In the genomic region with DNA sequence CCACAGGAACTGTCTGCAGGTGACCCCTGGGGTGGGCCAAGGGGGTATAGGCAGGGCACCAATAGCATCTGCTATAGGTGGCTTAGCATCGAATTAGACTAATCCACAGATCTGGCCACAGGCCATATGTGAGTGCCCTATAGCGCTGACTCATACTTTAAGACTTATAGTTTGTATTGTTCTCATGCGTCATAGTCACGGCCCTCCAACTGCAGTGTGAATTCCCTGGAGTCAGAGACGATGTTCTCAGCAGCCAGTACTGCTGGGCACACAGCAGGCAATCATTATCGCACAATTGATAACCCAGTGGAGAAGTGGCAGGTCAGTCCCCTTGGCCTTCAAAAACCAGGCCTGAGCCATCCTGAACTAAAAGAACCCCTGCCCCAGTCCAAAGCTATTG, we compare ENCODE assay signal across 22 cellular contexts. TPM values are rescaled to one million over a fixed set of nuclear protein-coding genes. Genes with fewer than 3 reads are reported as not detected.
DNase-seq lines count a peak whose midpoint lies in the region; ATAC-seq and TF ChIP-seq lines count a peak whose summit lies in the region.
"Had no signal": no experiment of that assay in that cellular context is flagged by ENCODE, and none has a peak within 500 bp of the region (broad histone marks: within the 10 kb centered on the region; RNA-seq: fewer than 3 reads in every experiment).

No MANE protein-coding gene starts in this region.

- H2BK20ac ChIP-seq in IMR-90 (ENCODE audit: low read depth, low read length), result no peak overlapping the region

- H4K20me1 ChIP-seq in IMR-90 (ENCODE audit: insufficient read depth, low read length), result no peaks in the 10 kb centered on the region

- intact Hi-C loops in IMR-90 (cut with micrococcal nuclease), result no loop called here
- intact Hi-C loops in activated T-helper 1 cell treated with anti-CD3 and anti-CD28 coated beads, Interleukin-12 subunit alpha, Interleukin-12 subunit beta, Interleukin-2, Interleukin-4 antibody, amounts not matched to agents 30 ng/mL and 10 ng/mL and 1 ng/mL, durations not matched to agents 14 hours and 24 hours and 36 hours (cut with micrococcal nuclease), result no loop called here

- no peak overlapping the region for H2BK120ac ChIP-seq in IMR-90 (ENCODE audit: low read depth, low read length)

- no peak overlapping the region for H2AK5ac ChIP-seq in IMR-90 (ENCODE audit: low read depth, low read length)

- no peak overlapping the region for H4K8ac ChIP-seq in IMR-90 (ENCODE audit: low read depth in 2 of 2, low read length in 2 of 2)

- H3K23ac ChIP-seq in IMR-90 (ENCODE audit: low read depth, low read length), result no peak overlapping the region

- no peaks in the 10 kb centered on the region for H3K27me3 Mint-ChIP-seq in activated T-helper 1 cell treated with anti-CD3 and anti-CD28 coated beads, Interleukin-12 subunit alpha, Interleukin-12 subunit beta, Interleukin-2, Interleukin-4 antibody, amounts not matched to agents 30 ng/mL and 10 ng/mL and 1 ng/mL, durations not matched to agents 14 hours and 24 hours and 36 hours (ENCODE audit: insufficient read depth)
- H3K27me3 Mint-ChIP-seq: activated CD8-positive, alpha-beta memory T cell treated with anti-CD3 and anti-CD28 coated beads, Interleukin-2, amount 10 ng/mL, durations not matched to agents 7 days and 5 days had no signal

- no peak overlapping the region for H3K27ac Mint-ChIP-seq in activated T-helper 1 cell treated with anti-CD3 and anti-CD28 coated beads, Interleukin-12 subunit alpha, Interleukin-12 subunit beta, Interleukin-2, Interleukin-4 antibody, amounts not matched to agents 30 ng/mL and 10 ng/mL and 1 ng/mL, durations not matched to agents 14 hours and 24 hours and 36 hours
- H3K27ac Mint-ChIP-seq: activated CD8-positive, alpha-beta memory T cell treated with anti-CD3 and anti-CD28 coated beads, Interleukin-2, amount 10 ng/mL, durations not matched to agents 7 days and 5 days had no signal

- no peaks in the 10 kb centered on the region for H3K79me1 ChIP-seq in IMR-90 (ENCODE audit: low read depth in 1 of 2, low read length in 2 of 2)

- CTCF ChIA-PET in IMR-90 (lab: Yijun Ruan, JAX), result no interaction called here

- no peaks in the 10 kb centered on the region for H3K9me1 ChIP-seq in IMR-90 (ENCODE audit: insufficient read depth, low read length)

- H3K18ac ChIP-seq in IMR-90 (ENCODE audit: low read depth, low read length), result no peak overlapping the region

- no peak overlapping the region for H2AK9ac ChIP-seq in IMR-90 (replicated peaks; ENCODE audit: low read depth, low read length, poor library complexity)

- TF ChIP-seq CTCF in IMR-90 (conservative IDR thresholded peaks at IDR 0.05; ENCODE audit: low read depth, low read length) (no peak), fibroblast of pulmonary artery (IDR thresholded peaks at IDR 0.05; ENCODE audit: low read length, missing control alignments) (no peak)

- H3K14ac ChIP-seq in IMR-90 (replicated peaks; ENCODE audit: low read depth, low read length), result no peak overlapping the region

- in situ Hi-C loops in IMR-90 (cut with MboI; ENCODE audit: low sequenced_read_pairs), result no loop called here

- 70% methylated on average over 5 of the region's 6 CpGs; no CpG with 5 or more reads in 1 of the 2 experiments for WGBS in IMR-90 (ENCODE audit: extremely low coverage in 2 of 2, insufficient read length in 1 of 2), 2 experiments

- H3K9me3 Mint-ChIP-seq in activated T-helper 1 cell treated with anti-CD3 and anti-CD28 coated beads, Interleukin-12 subunit alpha, Interleukin-12 subunit beta, Interleukin-2, Interleukin-4 antibody, amounts not matched to agents 30 ng/mL and 10 ng/mL and 1 ng/mL, durations not matched to agents 14 hours and 24 hours and 36 hours, result no peaks in the 10 kb centered on the region

- no peak overlapping the region for H2BK5ac ChIP-seq in IMR-90 (ENCODE audit: low read depth, low read length, poor library complexity, severe bottlenecking)

- H3K4me3 ChIP-seq in IMR-90 (ENCODE audit: insufficient read depth, low read depth, low read length) (no peak overlapping the region), SJCRH30 (no peak overlapping the region), fibroblast of pulmonary artery (replicated peaks; ENCODE audit: low read depth, low read length) (no peak overlapping the region)
- H3K4me3 ChIP-seq: Peyer's patch, tibial nerve had no signal

- H3K27me3 ChIP-seq in IMR-90 (ENCODE audit: control insufficient read depth, insufficient read depth, low read length) (no peaks in the 10 kb centered on the region), SJCRH30 (no peaks in the 10 kb centered on the region)
- H3K27me3 ChIP-seq: neutrophil, Peyer's patch, tibial nerve had no signal

- H3K9me3 ChIP-seq in IMR-90 (ENCODE audit: control insufficient read depth, insufficient read depth, low read length) (no peaks in the 10 kb centered on the region), SJCRH30 (replicated peaks) (no peaks in the 10 kb centered on the region)
- H3K9me3 ChIP-seq: neutrophil, Peyer's patch had no signal

- no peak overlapping the region for H3K9ac ChIP-seq in IMR-90 (ENCODE audit: low read depth, low read length)
- H3K9ac ChIP-seq: KMS-11 had no signal

- dilution Hi-C loops in IMR-90 (cut with HindIII; ENCODE audit: low sequenced_read_pairs, unreplicated experiment), result no loop called here

- H3K4me3 Mint-ChIP-seq in activated T-helper 1 cell treated with anti-CD3 and anti-CD28 coated beads, Interleukin-12 subunit alpha, Interleukin-12 subunit beta, Interleukin-2, Interleukin-4 antibody, amounts not matched to agents 30 ng/mL and 10 ng/mL and 1 ng/mL, durations not matched to agents 14 hours and 24 hours and 36 hours, result no peak overlapping the region
- H3K4me3 Mint-ChIP-seq: activated CD8-positive, alpha-beta memory T cell treated with anti-CD3 and anti-CD28 coated beads, Interleukin-2, amount 10 ng/mL, durations not matched to agents 7 days and 5 days had no signal

- ATAC-seq in IMR-90 (ENCODE audit: low read depth) (no peak), HG03159 (IDR thresholded peaks at IDR 0.05; ENCODE audit: unreplicated experiment) (no peak), GM18873 (IDR thresholded peaks at IDR 0.05; ENCODE audit: low FRiP score, unreplicated experiment) (no peak)
- ATAC-seq: activated CD8-positive, alpha-beta memory T cell treated with anti-CD3 and anti-CD28 coated beads, Interleukin-2, amount 10 ng/mL, durations not matched to agents 7 days and 5 days; left colon; stimulated activated naive CD8-positive, alpha-beta T cell treated with anti-CD3 and anti-CD28 coated beads, Interleukin-15, Interleukin-2, amounts not matched to agents 100 U/mL and 50 U/mL, for 24 hours had no signal

- H2BK15ac ChIP-seq in IMR-90 (ENCODE audit: low read depth, low read length), result no peak overlapping the region

- no peak overlapping the region for H3K4me2 ChIP-seq in IMR-90 (ENCODE audit: low read depth, low read length)
- H3K4me2 ChIP-seq: KMS-11 had no signal

- H2AFZ ChIP-seq in IMR-90 (replicated peaks; ENCODE audit: low read length, poor library complexity), result no peak overlapping the region

- no peaks in the 10 kb centered on the region for H3K4me1 Mint-ChIP-seq in activated T-helper 1 cell treated with anti-CD3 and anti-CD28 coated beads, Interleukin-12 subunit alpha, Interleukin-12 subunit beta, Interleukin-2, Interleukin-4 antibody, amounts not matched to agents 30 ng/mL and 10 ng/mL and 1 ng/mL, durations not matched to agents 14 hours and 24 hours and 36 hours (ENCODE audit: low read depth)
- H3K4me1 Mint-ChIP-seq: activated CD8-positive, alpha-beta memory T cell treated with anti-CD3 and anti-CD28 coated beads, Interleukin-2, amount 10 ng/mL, durations not matched to agents 7 days and 5 days had no signal

- H3K4ac ChIP-seq in IMR-90 (ENCODE audit: low read depth, low read length), result no peak overlapping the region

- no peak overlapping the region for H3K27ac ChIP-seq in IMR-90 (ENCODE audit: insufficient read depth, low read length)
- H3K27ac ChIP-seq in SJCRH30, result no peak overlapping the region
- H3K27ac ChIP-seq: C4-2B, KMS-11, neutrophil, Peyer's patch, tibial nerve had no signal

- H3K56ac ChIP-seq in IMR-90 (ENCODE audit: extremely low read depth, insufficient read depth, low read length), result no peak overlapping the region

- TF ChIP-seq POLR2A in IMR-90 (IDR thresholded peaks at IDR 0.05; ENCODE audit: low read depth, low read length), result no peak

- H4K91ac ChIP-seq in IMR-90 (ENCODE audit: insufficient read depth, low read depth, low read length), result no peak overlapping the region

- no TSS peak for BruUV-seq in IMR-90 (replicated peaks; lab: Mats Ljungman, UMichigan)

- H3K4me1 ChIP-seq in IMR-90 (ENCODE audit: control insufficient read depth, insufficient read depth, low read length), result no peaks in the 10 kb centered on the region
- H3K4me1 ChIP-seq in SJCRH30, result peaks cover 11% of the 10 kb centered on the region
- H3K4me1 ChIP-seq: Peyer's patch, tibial nerve had no signal

- no peak overlapping the region for H4K5ac ChIP-seq in IMR-90 (ENCODE audit: low read depth, low read length)

- DNase-seq in A172 (ENCODE audit: low spot score) (peak; percentile 28), IMR-90 (peak; percentile 69), SJCRH30 (peak; percentile 44 to 64), fibroblast of pulmonary artery (ENCODE audit: low read depth) (peak; percentile 28), AG20443 (ENCODE audit: low spot score) (no peak)
- no peak for DNase-seq in activated T-helper 1 cell treated with anti-CD3 and anti-CD28 coated beads, Interleukin-12 subunit alpha, Interleukin-12 subunit beta, Interleukin-2, Interleukin-4 antibody, amounts not matched to agents 30 ng/mL and 10 ng/mL and 1 ng/mL, durations not matched to agents 14 hours and 24 hours and 36 hours (ENCODE audit: low spot score)
- DNase-seq: activated CD4-positive, alpha-beta T cell treated with anti-CD3 and anti-CD28 coated beads for 4 hours; activated CD8-positive, alpha-beta memory T cell treated with anti-CD3 and anti-CD28 coated beads, Interleukin-2, amount 10 ng/mL, durations not matched to agents 7 days and 5 days; activated gamma-delta T cell treated with Interleukin-2 at 50 U/mL for 16 hours; DMS153; left colon; NCI-H1092 treated with DMSO at 0.1 percent for 48 hours; NCI-H774; Peyer's patch; retina; stimulated activated naive CD8-positive, alpha-beta T cell treated with anti-CD3 and anti-CD28 coated beads, Interleukin-15, Interleukin-2, amounts not matched to agents 100 U/mL and 50 U/mL, for 24 hours had no signal

- POLR2A ChIA-PET in IMR-90 (lab: Charles Lee; ENCODE audit: unreplicated experiment), result no interaction called here

- no peak for TF ChIP-seq RAD21 in IMR-90 (IDR thresholded peaks at IDR 0.05; ENCODE audit: low read length)

- no peaks in the 10 kb centered on the region for H3K36me3 Mint-ChIP-seq in activated T-helper 1 cell treated with anti-CD3 and anti-CD28 coated beads, Interleukin-12 subunit alpha, Interleukin-12 subunit beta, Interleukin-2, Interleukin-4 antibody, amounts not matched to agents 30 ng/mL and 10 ng/mL and 1 ng/mL, durations not matched to agents 14 hours and 24 hours and 36 hours (ENCODE audit: low read depth)
- H3K36me3 Mint-ChIP-seq: activated CD8-positive, alpha-beta memory T cell treated with anti-CD3 and anti-CD28 coated beads, Interleukin-2, amount 10 ng/mL, durations not matched to agents 7 days and 5 days had no signal

- H3K36me3 ChIP-seq in IMR-90 (ENCODE audit: control insufficient read depth, insufficient read depth, low read length) (no peaks in the 10 kb centered on the region), SJCRH30 (no peaks in the 10 kb centered on the region)
- H3K36me3 ChIP-seq: neutrophil, Peyer's patch, tibial nerve had no signal

RNA-seq across cellular contexts. Expression of a gene that starts 58.1 kb away (rescaled TPM):
- total RNA-seq in A172 (2014; rRNA removed; shearing (Covaris generic)), result 5.8 and 6.5 TPM in 2 replicates
- under 0.01 TPM in 2 replicates for total RNA-seq in IMR-90 (2012; rRNA removed)
- 0.06 and 0.07 TPM in 2 replicates for polyA plus RNA-seq in IMR-90 (2012; rRNA removed)
- polyA plus RNA-seq in IMR-90 (2012; cell fraction: cytosol; rRNA removed), result 0.01 TPM in 2 replicates
- 0.02 and 0.10 TPM in 2 replicates for polyA plus RNA-seq in IMR-90 (2012; cell fraction: nucleus; rRNA removed; ENCODE audit: low replicate concordance)
- 0.13 and 0.22 TPM in 2 replicates for total RNA-seq in SJCRH30 (2014; rRNA removed; shearing (Covaris generic))
- not detected in 2 replicates for total RNA-seq in activated T-helper 1 cell treated with anti-CD3 and anti-CD28 coated beads, Interleukin-12 subunit alpha, Interleukin-12 subunit beta, Interleukin-2, Interleukin-4 antibody, amounts not matched to agents 30 ng/mL and 10 ng/mL and 1 ng/mL, durations not matched to agents 14 hours and 24 hours and 36 hours
- total RNA-seq: activated CD8-positive, alpha-beta memory T cell treated with anti-CD3 and anti-CD28 coated beads, Interleukin-2, amount 10 ng/mL, durations not matched to agents 7 days and 5 days had no signal

Comparison
In these comparisons a context has a peak if more than half of its experiments do, and no peak if none do; other contexts are left out.
1. DNase-seq: peak in A172 (single experiment), IMR-90 (single experiment), SJCRH30 (2 of 2) and fibroblast of pulmonary artery (single experiment); none in AG20443 (single experiment) and activated T-helper 1 cell treated with anti-CD3 and anti-CD28 coated beads, Interleukin-12 subunit alpha, Interleukin-12 subunit beta, Interleukin-2, Interleukin-4 antibody, amounts not matched to agents 30 ng/mL and 10 ng/mL and 1 ng/mL, durations not matched to agents 14 hours and 24 hours and 36 hours (single experiment).